17 cellular contexts compared by ENCODE assay signal in genomic region chr1:208000504-208000903, GRCh38.
DNase-seq lines count a peak whose midpoint lies in the region; ATAC-seq and TF ChIP-seq lines count a peak whose summit lies in the region.
"Had no signal": no experiment of that assay in that cellular context is flagged by ENCODE, and none has a peak within 500 bp of the region (broad histone marks: within the 10 kb centered on the region; RNA-seq: fewer than 3 reads in every experiment).

No MANE protein-coding gene starts in this region.

- H3K4me3 Mint-ChIP-seq in osteocyte (ENCODE audit: unreplicated experiment) = no peak overlapping the region
- H3K4me3 Mint-ChIP-seq: CD4-positive, CD25-positive, alpha-beta regulatory T cell; CD8-positive, alpha-beta memory T cell; GM23338 had no signal

- H3K36me3 Mint-ChIP-seq in osteocyte (ENCODE audit: unreplicated experiment) = no peaks in the 10 kb centered on the region
- H3K36me3 Mint-ChIP-seq: CD4-positive, CD25-positive, alpha-beta regulatory T cell; CD8-positive, alpha-beta memory T cell had no signal

- no peak for TF ChIP-seq CTCF in osteocyte (IDR thresholded peaks at IDR 0.05)

- no peaks in the 10 kb centered on the region for H3K9me3 Mint-ChIP-seq in osteocyte (ENCODE audit: unreplicated experiment)
- H3K9me3 Mint-ChIP-seq: CD4-positive, CD25-positive, alpha-beta regulatory T cell; CD8-positive, alpha-beta memory T cell had no signal

- peaks cover 10% of the 10 kb centered on the region for H3K27me3 Mint-ChIP-seq in osteocyte (ENCODE audit: unreplicated experiment)

- ATAC-seq in Right ventricle myocardium inferior (no peak), GM21825 (IDR thresholded peaks at IDR 0.05; ENCODE audit: unreplicated experiment) (no peak), HG03520 (IDR thresholded peaks at IDR 0.05; ENCODE audit: unreplicated experiment) (no peak)
- ATAC-seq: GM23338 had no signal

- intact Hi-C loops in cardiac septum (cut with DNase I) = no loop called here
- intact Hi-C loops in Right ventricle myocardium inferior (cut with DNase I) = no loop called here

- no peaks in the 10 kb centered on the region for H3K4me1 Mint-ChIP-seq in osteocyte (ENCODE audit: unreplicated experiment)
- H3K4me1 Mint-ChIP-seq: CD8-positive, alpha-beta memory T cell had no signal

- H3K27ac Mint-ChIP-seq in osteocyte (ENCODE audit: unreplicated experiment) = no peak overlapping the region
- H3K27ac Mint-ChIP-seq: CD4-positive, CD25-positive, alpha-beta regulatory T cell; GM23338 had no signal

- DNase-seq in cardiac septum (ENCODE audit: low spot score) = peak; percentile 15
- DNase-seq in Right ventricle myocardium inferior (ENCODE audit: missing footprints) = no peak
- peak; percentile 10 for DNase-seq in ecto neural progenitor cell (ENCODE audit: low spot score)
- DNase-seq in osteocyte (ENCODE audit: extremely low spot score, unreplicated experiment) = peak; percentile 32
- DNase-seq: ACHN; BE2C; C1 segment of cervical spinal cord; CD4-positive, CD25-positive, alpha-beta regulatory T cell; CD8-positive, alpha-beta memory T cell; COR-L47; DMS153; DMS79; GDM1; HCEC 1CT had no signal
